ENCODE assay signal across 14 cellular contexts in the genomic region with DNA sequence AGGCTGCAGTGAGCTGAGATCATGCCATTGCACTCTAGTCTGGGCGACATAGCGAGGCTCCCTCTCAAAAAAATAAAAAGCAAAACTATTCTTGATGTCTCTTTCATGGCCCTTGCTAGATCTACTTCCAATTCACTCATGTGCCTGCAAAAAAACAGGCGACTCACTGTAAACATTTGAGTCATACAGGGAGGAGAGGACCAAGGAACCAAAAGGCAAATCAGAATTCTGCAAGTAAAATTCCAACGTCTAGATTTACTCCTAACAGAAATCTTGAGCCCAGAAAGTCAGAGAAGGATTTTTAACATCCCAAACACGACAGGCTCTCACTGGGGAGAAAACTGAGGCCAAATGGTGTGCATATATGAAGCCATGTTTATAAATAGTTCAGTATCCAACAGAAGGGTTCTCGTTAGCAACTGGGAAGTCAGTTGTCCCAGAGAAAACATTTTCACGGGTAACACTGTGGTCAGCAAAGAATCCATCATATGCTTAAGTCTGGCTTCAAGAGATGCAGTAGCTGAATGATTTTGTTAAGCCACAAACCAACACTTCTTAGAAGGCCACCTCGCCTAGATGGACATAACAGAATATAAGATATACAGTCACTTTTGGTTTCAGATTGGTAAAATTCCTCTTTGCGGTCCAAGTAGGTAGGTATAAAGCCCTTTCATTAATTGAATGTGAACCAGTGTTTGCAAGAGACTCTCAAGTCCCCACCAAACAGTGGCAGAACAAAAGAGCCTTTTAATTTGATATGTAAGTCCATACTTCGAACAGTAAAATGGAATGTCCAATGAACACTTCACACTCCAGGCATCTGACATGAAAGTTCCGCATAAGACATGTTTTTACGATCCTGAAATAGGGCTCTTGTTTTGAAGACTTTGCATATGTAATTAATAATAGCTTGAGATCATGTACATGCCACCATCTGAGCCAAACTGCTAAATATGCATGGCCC. TPM values are rescaled to one million over a fixed set of nuclear protein-coding genes. Genes with fewer than 3 reads are reported as not detected.
DNase-seq lines count a peak whose midpoint lies in the region; ATAC-seq and TF ChIP-seq lines count a peak whose summit lies in the region.
"Had no signal": no experiment of that assay in that cellular context is flagged by ENCODE, and none has a peak within 500 bp of the region (broad histone marks: within the 10 kb centered on the region; RNA-seq: fewer than 3 reads in every experiment).

No MANE protein-coding gene starts in this region.

- no peak for TF ChIP-seq CTCF in CD4-positive, alpha-beta T cell (IDR thresholded peaks at IDR 0.05)
- no peak for TF ChIP-seq CTCF in WTC11 (IDR thresholded peaks at IDR 0.05)

- CTCF ChIA-PET in CD4-positive, alpha-beta T cell (lab: Charles Lee): interaction anchor here (0.8 to 0.9 kb wide), 2 partner anchors 15 kb away, joined by 3 read pairs; no protein-coding TSS in a partner anchor
- CTCF ChIA-PET in WTC11 (lab: Charles Lee): interaction anchor here (0.7 to 1.2 kb wide), 3 partner anchors 15 to 168 kb away, joined by 4 to 5 read pairs (median 4); no protein-coding TSS in a partner anchor

- no peaks in the 10 kb centered on the region for H3K4me1 Mint-ChIP-seq in CD4-positive, alpha-beta T cell (ENCODE audit: low read depth)
- H3K4me1 Mint-ChIP-seq in WTC11: peaks cover 8% of the 10 kb centered on the region

- POLR2A ChIA-PET in CD4-positive, alpha-beta T cell (lab: Charles Lee): no interaction called here
- POLR2A ChIA-PET in WTC11 (lab: Charles Lee): interaction anchor here (0.7 to 1.1 kb wide), 2 partner anchors 90 to 262 kb away, joined by 5 to 9 read pairs; no protein-coding TSS in a partner anchor

- intact Hi-C loops in CD4-positive, alpha-beta T cell (cut with DNase I, micrococcal nuclease): loop anchor here in 1 of 2 experiments (5.0 kb wide), 1 partner anchor 35 kb away; no protein-coding TSS in a partner anchor

- no peak overlapping the region for H3K4me3 Mint-ChIP-seq in CD4-positive, alpha-beta T cell
- no peak overlapping the region for H3K4me3 Mint-ChIP-seq in WTC11
- H3K4me3 Mint-ChIP-seq: nephron had no signal

- ATAC-seq in CD4-positive, alpha-beta T cell (ENCODE audit: poor library complexity): no peak
- ATAC-seq in WTC11: no peak

- peaks cover 64% of the 10 kb centered on the region for H3K36me3 Mint-ChIP-seq in CD4-positive, alpha-beta T cell (ENCODE audit: low read depth)
- H3K36me3 Mint-ChIP-seq in WTC11: peaks cover 28% of the 10 kb centered on the region

- DNase-seq in CD4-positive, alpha-beta T cell: no peak
- DNase-seq in NCI-H1048 (lab: John Stamatoyannopoulos, UW) (peak; percentile 0), fibroblast of gingiva (ENCODE audit: low read depth) (peak; percentile 72), putamen (ENCODE audit: low spot score) (peak; percentile 80), WTC11 (ENCODE audit: low spot score) (no peak), T-helper 1 cell (no peak), NCI-H2081 treated with DMSO at 0.1 percent for 48 hours (lab: John Stamatoyannopoulos, UW) (no peak), OCI-M1 (lab: John Stamatoyannopoulos, UW) (no peak)
- DNase-seq: DND-41, NCI-H2107 had no signal

- H3K27me3 Mint-ChIP-seq in CD4-positive, alpha-beta T cell: no peaks in the 10 kb centered on the region
- H3K27me3 Mint-ChIP-seq in WTC11 (ENCODE audit: low read depth): no peaks in the 10 kb centered on the region

- no peak overlapping the region for H3K27ac ChIP-seq in CD4-positive, alpha-beta T cell (ENCODE audit: low read depth, low read length)
- H3K27ac ChIP-seq: cardiac muscle cell, hepatocyte, SK-N-MC had no signal

- no peaks in the 10 kb centered on the region for H3K27me3 ChIP-seq in CD4-positive, alpha-beta T cell (ENCODE audit: control insufficient read depth, insufficient read depth, low read length)
- H3K27me3 ChIP-seq: cardiac muscle cell, hepatocyte had no signal

- no peaks in the 10 kb centered on the region for H3K9me3 ChIP-seq in CD4-positive, alpha-beta T cell (ENCODE audit: control insufficient read depth, low read length)

- no peaks in the 10 kb centered on the region for H3K9me3 Mint-ChIP-seq in CD4-positive, alpha-beta T cell
- H3K9me3 Mint-ChIP-seq in WTC11: peaks cover 8% of the 10 kb centered on the region

- H3K27ac Mint-ChIP-seq in CD4-positive, alpha-beta T cell: peak overlapping the region; percentile 78
- no peak overlapping the region for H3K27ac Mint-ChIP-seq in WTC11
- H3K27ac Mint-ChIP-seq: nephron had no signal

TF ChIP-seq in WTC11, 78 proteins besides CTCF, POLR2A, EP300 and RAD21:
- TF ChIP-seq ESRRA (CRISPR knock-in tag; IDR thresholded peaks at IDR 0.05; ENCODE audit: borderline replicate concordance): no peak
- TF ChIP-seq, protein P1, sequence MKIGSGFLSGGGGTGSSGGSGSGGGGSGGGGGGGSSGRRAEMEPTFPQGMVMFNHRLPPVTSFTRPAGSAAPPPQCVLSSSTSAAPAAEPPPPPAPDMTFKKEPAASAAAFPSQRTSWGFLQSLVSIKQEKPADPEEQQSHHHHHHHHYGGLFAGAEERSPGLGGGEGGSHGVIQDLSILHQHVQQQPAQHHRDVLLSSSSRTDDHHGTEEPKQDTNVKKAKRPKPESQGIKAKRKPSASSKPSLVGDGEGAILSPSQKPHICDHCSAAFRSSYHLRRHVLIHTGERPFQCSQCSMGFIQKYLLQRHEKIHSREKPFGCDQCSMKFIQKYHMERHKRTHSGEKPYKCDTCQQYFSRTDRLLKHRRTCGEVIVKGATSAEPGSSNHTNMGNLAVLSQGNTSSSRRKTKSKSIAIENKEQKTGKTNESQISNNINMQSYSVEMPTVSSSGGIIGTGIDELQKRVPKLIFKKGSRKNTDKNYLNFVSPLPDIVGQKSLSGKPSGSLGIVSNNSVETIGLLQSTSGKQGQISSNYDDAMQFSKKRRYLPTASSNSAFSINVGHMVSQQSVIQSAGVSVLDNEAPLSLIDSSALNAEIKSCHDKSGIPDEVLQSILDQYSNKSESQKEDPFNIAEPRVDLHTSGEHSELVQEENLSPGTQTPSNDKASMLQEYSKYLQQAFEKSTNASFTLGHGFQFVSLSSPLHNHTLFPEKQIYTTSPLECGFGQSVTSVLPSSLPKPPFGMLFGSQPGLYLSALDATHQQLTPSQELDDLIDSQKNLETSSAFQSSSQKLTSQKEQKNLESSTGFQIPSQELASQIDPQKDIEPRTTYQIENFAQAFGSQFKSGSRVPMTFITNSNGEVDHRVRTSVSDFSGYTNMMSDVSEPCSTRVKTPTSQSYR (CRISPR knock-in tag; IDR thresholded peaks at IDR 0.05): no peak
- TF ChIP-seq, protein P2, sequence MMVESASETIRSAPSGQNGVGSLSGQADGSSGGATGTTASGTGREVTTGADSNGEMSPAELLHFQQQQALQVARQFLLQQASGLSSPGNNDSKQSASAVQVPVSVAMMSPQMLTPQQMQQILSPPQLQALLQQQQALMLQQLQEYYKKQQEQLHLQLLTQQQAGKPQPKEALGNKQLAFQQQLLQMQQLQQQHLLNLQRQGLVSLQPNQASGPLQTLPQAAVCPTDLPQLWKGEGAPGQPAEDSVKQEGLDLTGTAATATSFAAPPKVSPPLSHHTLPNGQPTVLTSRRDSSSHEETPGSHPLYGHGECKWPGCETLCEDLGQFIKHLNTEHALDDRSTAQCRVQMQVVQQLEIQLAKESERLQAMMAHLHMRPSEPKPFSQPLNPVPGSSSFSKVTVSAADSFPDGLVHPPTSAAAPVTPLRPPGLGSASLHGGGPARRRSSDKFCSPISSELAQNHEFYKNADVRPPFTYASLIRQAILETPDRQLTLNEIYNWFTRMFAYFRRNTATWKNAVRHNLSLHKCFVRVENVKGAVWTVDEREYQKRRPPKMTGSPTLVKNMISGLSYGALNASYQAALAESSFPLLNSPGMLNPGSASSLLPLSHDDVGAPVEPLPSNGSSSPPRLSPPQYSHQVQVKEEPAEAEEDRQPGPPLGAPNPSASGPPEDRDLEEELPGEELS (CRISPR knock-in tag; IDR thresholded peaks at IDR 0.05): no peak
- no peak for TF ChIP-seq FOXP1 (CRISPR knock-in tag; IDR thresholded peaks at IDR 0.05; ENCODE audit: borderline replicate concordance)
- TF ChIP-seq GRHL2 (CRISPR knock-in tag; IDR thresholded peaks at IDR 0.05; ENCODE audit: insufficient replicate concordance, severe bottlenecking): no peak
- no peak for TF ChIP-seq SOX15 (CRISPR knock-in tag; IDR thresholded peaks at IDR 0.05)

RNA-seq across cellular contexts. Expression of a gene that starts 39.9 kb away (rescaled TPM):
- 100 to 1,000 TPM; 226 to 257 TPM for total RNA-seq in CD4-positive, alpha-beta T cell
- 72.4 to 77.7 TPM (median 73.0 TPM) in 3 replicates for total RNA-seq in WTC11 (2021)

Comparison
In these comparisons a context has a peak if more than half of its experiments do, and no peak if none do; other contexts are left out.
1. DNase-seq: peak in NCI-H1048 (single experiment), fibroblast of gingiva (single experiment) and putamen (single experiment); none in CD4-positive, alpha-beta T cell (0 of 10), WTC11 (single experiment), T-helper 1 cell (0 of 5), NCI-H2081 treated with DMSO at 0.1 percent for 48 hours (single experiment) and OCI-M1 (single experiment).